Comparison of ENCODE assay signal across 15 cellular contexts in the genomic region with DNA sequence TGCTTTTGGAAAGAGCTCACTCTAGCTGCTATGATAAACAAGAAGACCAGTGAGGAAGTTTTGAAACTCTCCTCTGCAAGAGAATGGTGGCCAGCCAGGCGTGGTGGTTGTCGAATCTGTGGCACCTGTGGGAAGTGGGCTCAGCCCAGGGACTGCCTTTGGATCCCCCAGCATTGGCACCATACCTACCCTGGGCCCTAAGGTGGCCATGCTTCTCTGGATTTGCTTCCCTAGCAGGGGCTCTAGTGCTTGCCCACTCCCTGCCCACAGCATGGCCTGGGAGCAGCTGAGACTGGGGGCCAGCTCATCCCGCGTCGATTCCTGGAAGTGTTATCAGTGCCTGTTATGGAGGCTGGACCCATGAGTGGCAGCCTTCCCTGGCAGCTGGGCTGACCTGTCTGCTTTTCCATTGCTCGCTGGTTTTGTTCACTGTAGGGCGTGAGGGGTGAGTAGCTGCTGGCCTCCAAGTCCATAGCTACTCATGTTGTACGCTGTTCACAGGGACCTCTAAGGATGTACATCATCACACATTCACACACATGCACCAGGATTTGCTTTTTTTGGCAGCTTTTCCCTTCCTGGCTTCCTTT. TPM values are rescaled to one million over a fixed set of nuclear protein-coding genes. Genes with fewer than 3 reads are reported as not detected.
DNase-seq lines count a peak whose midpoint lies in the region; ATAC-seq, FAIRE-seq and TF ChIP-seq lines count a peak whose summit lies in the region.
"Had no signal": no experiment of that assay in that cellular context is flagged by ENCODE, and none has a peak within 500 bp of the region (broad histone marks: within the 10 kb centered on the region; RNA-seq: fewer than 3 reads in every experiment).

No MANE protein-coding gene starts in this region.

- CTCF ChIA-PET in A549 (lab: Yijun Ruan, JAX) (interaction anchor here (1.2 to 2.4 kb wide), 7 partner anchors 11 to 60 kb away, joined by 3 to 9 read pairs (median 4); no protein-coding TSS in a partner anchor), WTC11 (lab: Charles Lee) (interaction anchor here (1.0 to 1.4 kb wide), 3 partner anchors 58 to 231 kb away, joined by 3 to 4 read pairs (median 4); partner anchors contain the start of gene P4HA2)

- no peaks in the 10 kb centered on the region for H3K36me3 Mint-ChIP-seq in WTC11

- peaks cover 13% of the 10 kb centered on the region for H3K4me1 Mint-ChIP-seq in WTC11

- H3K4me2 ChIP-seq in A549: peak overlapping the region; percentile 82

- TF ChIP-seq RAD21 in A549 (conservative IDR thresholded peaks at IDR 0.05 in 1 of 2, IDR thresholded peaks at IDR 0.05 in 1 of 2): no peak

- in situ Hi-C loops in astrocyte of the spinal cord (cut with HindIII; ENCODE audit: low sequenced_read_pairs): no loop called here

- peaks cover 31% of the 10 kb centered on the region for H3K27me3 Mint-ChIP-seq in WTC11 (ENCODE audit: low read depth)

- no peak for TF ChIP-seq EP300 in A549 (IDR thresholded peaks at IDR 0.05)

- no peak for FAIRE-seq in A549 (lab: Jason Lieb, UNC)

- H3K27ac ChIP-seq in A549: peak overlapping the region; percentile 95 to 99; a peak in 3 of 6 replicates
- H3K27ac ChIP-seq: tibial artery had no signal

- H3K9me3 ChIP-seq in A549: no peaks in the 10 kb centered on the region
- H3K9me3 ChIP-seq: tibial artery had no signal

- TF ChIP-seq CTCF in A549 (IDR thresholded peaks at IDR 0.05) (no peak), astrocyte of the spinal cord (IDR thresholded peaks at IDR 0.05; ENCODE audit: low read depth, low read length) (no peak), WTC11 (IDR thresholded peaks at IDR 0.05) (no peak)

- no peak overlapping the region for H3K4me3 Mint-ChIP-seq in WTC11

- H3K4me1 ChIP-seq in A549: peaks cover 47% of the 10 kb centered on the region

- ATAC-seq in A549: no peak
- no peak for ATAC-seq in WTC11
- ATAC-seq in GM19324 (IDR thresholded peaks at IDR 0.05; ENCODE audit: low FRiP score, unreplicated experiment): no peak
- ATAC-seq: activated CD4-positive, CD25-positive, alpha-beta regulatory T cell treated with anti-CD3 and anti-CD28 coated beads, Interleukin-2, amount 50 U/mL, for 24 hours had no signal

- no peak overlapping the region for H3K27ac Mint-ChIP-seq in WTC11

- WGBS in A549 (ENCODE audit: missing lambda C conversion rate): 97% methylated on average over 6 of the region's 8 CpGs

- H3K9me3 Mint-ChIP-seq in WTC11: no peaks in the 10 kb centered on the region

- TF ChIP-seq POLR2A in A549 (IDR thresholded peaks at IDR 0.05; ENCODE audit: low read length): no peak

- peak overlapping the region; percentile 65; the same call in 1 of the 3 replicates for H3K4me3 ChIP-seq in A549
- H3K4me3 ChIP-seq in astrocyte of the spinal cord (ENCODE audit: low read depth, low read length): no peak overlapping the region
- H3K4me3 ChIP-seq: tibial artery had no signal

- no peak for DNase-seq in A549 (ENCODE audit: low read depth in 1 of 2, low spot score in 1 of 2)
- DNase-seq in Daoy (ENCODE audit: low read depth): peak; percentile 34
- peak; percentile 62 for DNase-seq in astrocyte of the spinal cord (ENCODE audit: low read depth, low spot score)
- peak; percentile 94 to 98 for DNase-seq in lung microvascular endothelial cell (ENCODE audit: low read depth in 2 of 2)
- no peak for DNase-seq in HCEC 1CT
- no peak for DNase-seq in stimulated activated CD4-positive, alpha-beta T cell treated with anti-CD3 and anti-CD28 coated beads, Interleukin-2, amount 100 ng/mL, for 48 hours
- no peak for DNase-seq in WTC11 (ENCODE audit: low spot score)
- DNase-seq: AML-193, cortex of kidney, DMS79, NCI-H1105, posterior cingulate gyrus, tibial artery had no signal

- POLR2A ChIA-PET in A549 (lab: Yijun Ruan, JAX) (interaction anchor here (0.7 kb wide), 1 partner anchor 200 kb away, joined by 3 read pairs; no protein-coding TSS in a partner anchor), WTC11 (lab: Charles Lee) (no interaction called here)

TF ChIP-seq in A549, 52 proteins besides CTCF, POLR2A, EP300 and RAD21:
- TF ChIP-seq TFCP2L1 (CRISPR knock-in tag; IDR thresholded peaks at IDR 0.05): no peak
- TF ChIP-seq CHD4 (IDR thresholded peaks at IDR 0.05; ENCODE audit: borderline replicate concordance): no peak
- no peak for TF ChIP-seq BHLHE40 (IDR thresholded peaks at IDR 0.05; ENCODE audit: low read depth, low read length)
- no peak for TF ChIP-seq ESRRA (IDR thresholded peaks at IDR 0.05; ENCODE audit: borderline replicate concordance, low read length)
- no peak for TF ChIP-seq HOXB13 (CRISPR knock-in tag; IDR thresholded peaks at IDR 0.05; ENCODE audit: low read depth)
- TF ChIP-seq, protein P1, sequence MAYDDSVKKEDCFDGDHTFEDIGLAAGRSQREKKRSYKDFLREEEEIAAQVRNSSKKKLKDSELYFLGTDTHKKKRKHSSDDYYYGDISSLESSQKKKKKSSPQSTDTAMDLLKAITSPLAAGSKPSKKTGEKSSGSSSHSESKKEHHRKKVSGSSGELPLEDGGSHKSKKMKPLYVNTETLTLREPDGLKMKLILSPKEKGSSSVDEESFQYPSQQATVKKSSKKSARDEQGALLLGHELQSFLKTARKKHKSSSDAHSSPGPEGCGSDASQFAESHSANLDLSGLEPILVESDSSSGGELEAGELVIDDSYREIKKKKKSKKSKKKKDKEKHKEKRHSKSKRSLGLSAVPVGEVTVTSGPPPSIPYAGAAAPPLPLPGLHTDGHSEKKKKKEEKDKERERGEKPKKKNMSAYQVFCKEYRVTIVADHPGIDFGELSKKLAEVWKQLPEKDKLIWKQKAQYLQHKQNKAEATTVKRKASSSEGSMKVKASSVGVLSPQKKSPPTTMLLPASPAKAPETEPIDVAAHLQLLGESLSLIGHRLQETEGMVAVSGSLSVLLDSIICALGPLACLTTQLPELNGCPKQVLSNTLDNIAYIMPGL (CRISPR knock-in tag; IDR thresholded peaks at IDR 0.05; ENCODE audit: borderline replicate concordance): no peak
- no peak for TF ChIP-seq RFX5 (IDR thresholded peaks at IDR 0.05)
- no peak for TF ChIP-seq RNF2 (IDR thresholded peaks at IDR 0.05; ENCODE audit: borderline replicate concordance, low read depth)

TF ChIP-seq in WTC11, 78 proteins besides CTCF, POLR2A, EP300 and RAD21 (continues in another document):
- TF ChIP-seq, protein P2, sequence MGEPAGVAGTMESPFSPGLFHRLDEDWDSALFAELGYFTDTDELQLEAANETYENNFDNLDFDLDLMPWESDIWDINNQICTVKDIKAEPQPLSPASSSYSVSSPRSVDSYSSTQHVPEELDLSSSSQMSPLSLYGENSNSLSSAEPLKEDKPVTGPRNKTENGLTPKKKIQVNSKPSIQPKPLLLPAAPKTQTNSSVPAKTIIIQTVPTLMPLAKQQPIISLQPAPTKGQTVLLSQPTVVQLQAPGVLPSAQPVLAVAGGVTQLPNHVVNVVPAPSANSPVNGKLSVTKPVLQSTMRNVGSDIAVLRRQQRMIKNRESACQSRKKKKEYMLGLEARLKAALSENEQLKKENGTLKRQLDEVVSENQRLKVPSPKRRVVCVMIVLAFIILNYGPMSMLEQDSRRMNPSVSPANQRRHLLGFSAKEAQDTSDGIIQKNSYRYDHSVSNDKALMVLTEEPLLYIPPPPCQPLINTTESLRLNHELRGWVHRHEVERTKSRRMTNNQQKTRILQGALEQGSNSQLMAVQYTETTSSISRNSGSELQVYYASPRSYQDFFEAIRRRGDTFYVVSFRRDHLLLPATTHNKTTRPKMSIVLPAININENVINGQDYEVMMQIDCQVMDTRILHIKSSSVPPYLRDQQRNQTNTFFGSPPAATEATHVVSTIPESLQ (CRISPR knock-in tag; IDR thresholded peaks at IDR 0.05): no peak
- TF ChIP-seq ZNF232 (CRISPR knock-in tag; IDR thresholded peaks at IDR 0.05) (no peak), ZNF396 (CRISPR knock-in tag; IDR thresholded peaks at IDR 0.05; ENCODE audit: borderline replicate concordance) (no peak), ZNF121 (CRISPR knock-in tag; IDR thresholded peaks at IDR 0.05) (no peak), SOX15 (CRISPR knock-in tag; IDR thresholded peaks at IDR 0.05) (no peak), CREB1 (CRISPR knock-in tag; IDR thresholded peaks at IDR 0.05) (no peak)
- TF ChIP-seq, protein P3, sequence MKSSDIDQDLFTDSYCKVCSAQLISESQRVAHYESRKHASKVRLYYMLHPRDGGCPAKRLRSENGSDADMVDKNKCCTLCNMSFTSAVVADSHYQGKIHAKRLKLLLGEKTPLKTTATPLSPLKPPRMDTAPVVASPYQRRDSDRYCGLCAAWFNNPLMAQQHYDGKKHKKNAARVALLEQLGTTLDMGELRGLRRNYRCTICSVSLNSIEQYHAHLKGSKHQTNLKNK (CRISPR knock-in tag; IDR thresholded peaks at IDR 0.05): no peak
- TF ChIP-seq, protein P4, sequence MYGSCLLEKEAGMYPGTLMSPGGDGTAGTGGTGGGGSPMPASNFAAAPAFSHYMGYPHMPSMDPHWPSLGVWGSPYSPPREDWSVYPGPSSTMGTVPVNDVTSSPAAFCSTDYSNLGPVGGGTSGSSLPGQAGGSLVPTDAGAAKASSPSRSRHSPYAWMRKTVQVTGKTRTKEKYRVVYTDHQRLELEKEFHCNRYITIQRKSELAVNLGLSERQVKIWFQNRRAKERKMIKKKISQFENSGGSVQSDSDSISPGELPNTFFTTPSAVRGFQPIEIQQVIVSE (CRISPR knock-in tag; IDR thresholded peaks at IDR 0.05; ENCODE audit: borderline replicate concordance): no peak

RNA-seq across cellular contexts. Expression of gene SLC22A4, which starts 2.3 kb away (rescaled TPM):
- polyA plus RNA-seq in A549 (2011; rRNA removed) (4.1 and 4.6 TPM in 2 replicates), A549 (2017; fragmentation: RNase III; extraction: RNeasy Plus Mini Kit Qiagen cat#74134 plus additional on column Dnase treatment) (3.2 to 4.2 TPM (median 3.6 TPM) in 3 replicates)
- polyA plus RNA-seq in A549 (2012; cell fraction: cytosol; rRNA removed): 2.1 and 3.2 TPM in 2 replicates
- polyA plus RNA-seq in A549 (2012; cell fraction: nucleus; rRNA removed): 8.2 and 10.1 TPM in 2 replicates
- polyA minus RNA-seq in A549 (2011; rRNA and poly(A)+ RNA removed): 5.6 and 6.8 TPM in 2 replicates
- total RNA-seq in Daoy (2014; rRNA removed; shearing (Covaris generic)): 3.0 and 3.5 TPM in 2 replicates
- total RNA-seq in lung microvascular endothelial cell (2.4 and 4.4 TPM in 2 replicates), WTC11 (2021) (0.34 to 0.50 TPM (median 0.35 TPM) in 3 replicates)

RNA-seq across cellular contexts. Expression of gene PDLIM4, which starts 39.0 kb away (rescaled TPM):
- polyA plus RNA-seq in A549 (2011; rRNA removed) (not detected in 2 replicates), A549 (2017; fragmentation: RNase III; extraction: RNeasy Plus Mini Kit Qiagen cat#74134 plus additional on column Dnase treatment) (0.09 to 0.28 TPM (median 0.20 TPM) in 3 replicates)
- polyA plus RNA-seq in A549 (2012; cell fraction: cytosol; rRNA removed): 0.07 and 0.09 TPM in 2 replicates
- polyA plus RNA-seq in A549 (2012; cell fraction: nucleus; rRNA removed): 0.42 and 0.56 TPM in 2 replicates
- 0.39 TPM in 1 of 2 replicates, not detected in the other for polyA minus RNA-seq in A549 (2011; rRNA and poly(A)+ RNA removed)
- total RNA-seq in Daoy (2014; rRNA removed; shearing (Covaris generic)): 94.7 and 103 TPM in 2 replicates
- total RNA-seq in lung microvascular endothelial cell (18.3 and 24.6 TPM in 2 replicates), WTC11 (2021) (10.6 to 15.2 TPM (median 11.4 TPM) in 3 replicates)

Comparison
In these comparisons a context has a peak if more than half of its experiments do, and no peak if none do; other contexts are left out.
1. DNase-seq: peak in Daoy (single experiment), astrocyte of the spinal cord (single experiment) and lung microvascular endothelial cell (2 of 2); none in A549 (0 of 2), HCEC 1CT (single experiment), stimulated activated CD4-positive, alpha-beta T cell treated with anti-CD3 and anti-CD28 coated beads, Interleukin-2, amount 100 ng/mL, for 48 hours (0 of 2) and WTC11 (single experiment).